ENCODE assay signal across 12 cellular contexts in the genomic region with DNA sequence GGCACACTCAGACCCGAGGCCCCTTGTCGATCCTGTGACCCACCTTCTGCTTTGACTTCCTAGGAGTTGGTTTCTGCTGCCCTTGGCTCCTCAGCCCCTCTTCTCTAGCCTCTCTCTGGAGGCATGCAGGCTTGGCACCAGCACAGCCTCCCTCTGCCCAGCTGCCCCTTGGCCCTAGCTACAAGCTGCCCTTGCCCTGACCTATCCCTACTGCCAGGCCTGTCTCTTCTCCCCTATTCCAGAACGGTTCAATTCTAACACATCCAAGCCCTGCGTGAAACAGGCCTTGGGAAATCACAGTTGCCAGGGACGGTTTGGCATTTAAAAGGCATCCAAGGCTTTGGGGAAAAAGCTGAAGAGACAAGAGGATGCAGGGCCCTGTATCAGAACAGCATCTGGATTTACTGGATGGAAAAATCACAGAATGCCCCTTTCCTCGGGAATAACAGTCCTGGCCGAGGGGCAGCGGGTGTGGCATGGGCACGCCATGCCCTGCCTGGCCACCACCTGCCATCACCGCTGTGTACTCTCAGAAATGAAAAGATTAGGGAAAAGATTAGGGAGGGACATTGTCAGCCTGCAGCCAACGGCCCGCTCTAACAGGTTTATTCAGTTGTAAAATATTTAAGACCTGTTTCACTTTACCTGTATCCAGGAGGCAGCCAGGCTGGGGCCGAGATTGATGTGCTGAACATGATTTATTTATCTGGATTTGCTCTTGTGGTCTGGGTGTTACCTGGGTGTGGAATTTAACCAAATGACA. TPM values are rescaled to one million over a fixed set of nuclear protein-coding genes. Genes with fewer than 3 reads are reported as not detected.
DNase-seq lines count a peak whose midpoint lies in the region; ATAC-seq and TF ChIP-seq lines count a peak whose summit lies in the region.
"Had no signal": no experiment of that assay in that cellular context is flagged by ENCODE, and none has a peak within 500 bp of the region (broad histone marks: within the 10 kb centered on the region; RNA-seq: fewer than 3 reads in every experiment).

No MANE protein-coding gene starts in this region.

- peak overlapping the region; percentile 42 for H3K23ac ChIP-seq in trophoblast cell (ENCODE audit: low read length)

- peaks cover 14% of the 10 kb centered on the region for H3K79me1 ChIP-seq in trophoblast cell (ENCODE audit: low read length)

- no peak overlapping the region for H4K91ac ChIP-seq in trophoblast cell (ENCODE audit: low read depth, low read length)

- no peak overlapping the region for H3K14ac ChIP-seq in trophoblast cell (ENCODE audit: low read length)

- no peaks in the 10 kb centered on the region for H3K27me3 ChIP-seq in CD4-positive, CD25-positive, alpha-beta regulatory T cell (ENCODE audit: control insufficient read depth, insufficient read depth, low read length)
- peaks cover 24% of the 10 kb centered on the region for H3K27me3 ChIP-seq in trophoblast cell (ENCODE audit: insufficient read depth, low read length)

- no peak overlapping the region for H4K8ac ChIP-seq in trophoblast cell (ENCODE audit: low read depth, low read length)

- TF ChIP-seq CTCF in RWPE1 (conservative IDR thresholded peaks at IDR 0.05; ENCODE audit: low read depth) (no peak), glutamatergic neuron (IDR thresholded peaks at IDR 0.05; ENCODE audit: partially characterized antibody, unreplicated experiment) (no peak)

- no peak for DNase-seq in CD4-positive, CD25-positive, alpha-beta regulatory T cell
- DNase-seq in RWPE1 (ENCODE audit: low spot score) (no peak), glutamatergic neuron (no peak), trophoblast cell (peak in 1 of 2 donors; percentile 61), DMS 273 treated with DMSO at 0.1 percent for 48 hours (lab: John Stamatoyannopoulos, UW) (no peak), NCI-H146 treated with DMSO at 0.1 percent for 48 hours (lab: John Stamatoyannopoulos, UW; ENCODE audit: unreplicated experiment) (no peak)
- DNase-seq: DMS79; islet precursor cell; stimulated activated CD4-positive, alpha-beta T cell treated with anti-CD3 and anti-CD28 coated beads, Interleukin-4, amount 100 ng/mL, for 1 hour had no signal

- no peak overlapping the region for H3K18ac ChIP-seq in trophoblast cell (ENCODE audit: low read length)

- no peaks in the 10 kb centered on the region for H3K36me3 Mint-ChIP-seq in CD4-positive, CD25-positive, alpha-beta regulatory T cell
- no peaks in the 10 kb centered on the region for H3K36me3 Mint-ChIP-seq in glutamatergic neuron (ENCODE audit: unreplicated experiment)

- H3K9me3 Mint-ChIP-seq in CD4-positive, CD25-positive, alpha-beta regulatory T cell: no peaks in the 10 kb centered on the region
- peaks cover 17% of the 10 kb centered on the region for H3K9me3 Mint-ChIP-seq in glutamatergic neuron (ENCODE audit: unreplicated experiment)

- H3K9ac ChIP-seq in trophoblast cell (ENCODE audit: low read length): no peak overlapping the region
- H3K9ac ChIP-seq: KMS-11 had no signal

- H4K12ac ChIP-seq in trophoblast cell (ENCODE audit: low read depth, low read length): no peak overlapping the region

- peaks cover 29% of the 10 kb centered on the region for H3K4me1 ChIP-seq in CD4-positive, CD25-positive, alpha-beta regulatory T cell (ENCODE audit: control insufficient read depth, insufficient read depth, low read length, poor library complexity, severe bottlenecking)
- H3K4me1 ChIP-seq in trophoblast cell (ENCODE audit: control insufficient read depth in 1 of 2, insufficient read depth in 2 of 2, low read length in 2 of 2): peaks cover 39 to 54% of the 10 kb centered on the region in 2 experiments

- H3K36me3 ChIP-seq in CD4-positive, CD25-positive, alpha-beta regulatory T cell (ENCODE audit: control insufficient read depth, insufficient read depth, low read length): no peaks in the 10 kb centered on the region
- H3K36me3 ChIP-seq in trophoblast cell (ENCODE audit: control insufficient read depth in 1 of 2, insufficient read depth in 2 of 2, low read length in 2 of 2): peaks cover 0 to 2% of the 10 kb centered on the region in 2 experiments

- POLR2A ChIA-PET in RWPE1 (lab: Yijun Ruan, JAX; ENCODE audit: low non-redundant PET): no interaction called here

- H2BK12ac ChIP-seq in trophoblast cell (ENCODE audit: low read length): no peak overlapping the region

- no peaks in the 10 kb centered on the region for H3K9me3 ChIP-seq in CD4-positive, CD25-positive, alpha-beta regulatory T cell (ENCODE audit: control insufficient read depth in 2 of 2, low read length in 2 of 2)
- no peaks in the 10 kb centered on the region for H3K9me3 ChIP-seq in trophoblast cell (ENCODE audit: insufficient read depth, low read depth, low read length)

- peak overlapping the region in 2 of 4 donors; percentile 36 to 93 for H3K4me3 Mint-ChIP-seq in CD4-positive, CD25-positive, alpha-beta regulatory T cell
- H3K4me3 Mint-ChIP-seq in glutamatergic neuron (ENCODE audit: unreplicated experiment): peak overlapping the region; percentile 60

- peaks cover 6 to 51% (median 20%) of the 10 kb centered on the region in 4 donors for H3K4me1 Mint-ChIP-seq in CD4-positive, CD25-positive, alpha-beta regulatory T cell
- H3K4me1 Mint-ChIP-seq in glutamatergic neuron (ENCODE audit: low read depth, unreplicated experiment): peaks cover 60% of the 10 kb centered on the region

- H3K27me3 Mint-ChIP-seq in CD4-positive, CD25-positive, alpha-beta regulatory T cell: no peaks in the 10 kb centered on the region
- peaks cover 31% of the 10 kb centered on the region for H3K27me3 Mint-ChIP-seq in glutamatergic neuron (ENCODE audit: unreplicated experiment)

- H3K4me2 ChIP-seq in trophoblast cell (ENCODE audit: low read length): no peak overlapping the region
- H3K4me2 ChIP-seq: KMS-11 had no signal

- ATAC-seq in CD4-positive, CD25-positive, alpha-beta regulatory T cell (ENCODE audit: low read depth in 2 of 2): no peak
- ATAC-seq in HG03025 (IDR thresholded peaks at IDR 0.05; ENCODE audit: low FRiP score, unreplicated experiment) (no peak), HG03354 (IDR thresholded peaks at IDR 0.05; ENCODE audit: poor library complexity, severe bottlenecking, unreplicated experiment) (no peak)

- H2BK120ac ChIP-seq in trophoblast cell (ENCODE audit: insufficient read depth, low read length, poor library complexity): no peak overlapping the region

- H3K27ac ChIP-seq in CD4-positive, CD25-positive, alpha-beta regulatory T cell (ENCODE audit: insufficient read depth, low read length, poor library complexity, severe bottlenecking): no peak overlapping the region
- H3K27ac ChIP-seq in RWPE1 (peak overlapping the region; percentile 82), trophoblast cell (ENCODE audit: low read depth, low read length) (no peak overlapping the region)
- H3K27ac ChIP-seq: KMS-11 had no signal

- peak overlapping the region in 2 of 3 donors; percentile 12 to 52 for H3K27ac Mint-ChIP-seq in CD4-positive, CD25-positive, alpha-beta regulatory T cell
- H3K27ac Mint-ChIP-seq in glutamatergic neuron (ENCODE audit: unreplicated experiment): no peak overlapping the region

- H3K4me3 ChIP-seq in CD4-positive, CD25-positive, alpha-beta regulatory T cell (ENCODE audit: low read depth, low read length): no peak overlapping the region
- no peak overlapping the region for H3K4me3 ChIP-seq in trophoblast cell (ENCODE audit: low read depth, low read length)

- peaks cover 14% of the 10 kb centered on the region for H3K79me2 ChIP-seq in trophoblast cell (ENCODE audit: control insufficient read depth, insufficient read depth, low read length, poor library complexity)

- H2AFZ ChIP-seq in trophoblast cell (ENCODE audit: insufficient read depth, low read length, poor library complexity): no peak overlapping the region

- no CpG with 5 or more reads among the region's 13 CpGs for WGBS in trophoblast cell (ENCODE audit: extremely low coverage, insufficient coverage, insufficient read length)

- H2BK5ac ChIP-seq in trophoblast cell (ENCODE audit: low read depth, low read length, poor library complexity): no peak overlapping the region

- H3K4ac ChIP-seq in trophoblast cell (ENCODE audit: low read depth, low read length): peak overlapping the region; percentile 47

- CTCF ChIA-PET in RWPE1 (lab: Yijun Ruan, JAX): no interaction called here

- H2AK5ac ChIP-seq in trophoblast cell (ENCODE audit: low read length): no peak overlapping the region

RNA-seq across cellular contexts. Expression of gene RAI1, which starts 15.8 kb away (rescaled TPM):
- 11.4 TPM for total RNA-seq in CD4-positive, CD25-positive, alpha-beta regulatory T cell
- polyA plus RNA-seq in CD4-positive, CD25-positive, alpha-beta regulatory T cell: 1 to 10 TPM in 3 of 4 donors, under 1 TPM in 1; 0.80 to 1.2 (median 1.1) TPM
- total RNA-seq in glutamatergic neuron (ENCODE audit: unreplicated experiment): 70.2 TPM
- polyA plus RNA-seq in trophoblast cell (2013): 16.7 and 17.4 TPM in 2 replicates
